ENCODE assay signal across 11 cellular contexts in genomic region chr15:98682992-98683701, GRCh38. TPM values are rescaled to one million over a fixed set of nuclear protein-coding genes. Genes with fewer than 3 reads are reported as not detected.
DNase-seq lines count a peak whose midpoint lies in the region; ATAC-seq, FAIRE-seq and TF ChIP-seq lines count a peak whose summit lies in the region.
"Had no signal": no experiment of that assay in that cellular context is flagged by ENCODE, and none has a peak within 500 bp of the region (broad histone marks: within the 10 kb centered on the region; RNA-seq: fewer than 3 reads in every experiment).

No MANE protein-coding gene starts in this region.

- peak; percentile 12 for DNase-seq in NCI-H2107 treated with DMSO at 0.1 percent for 48 hours (lab: John Stamatoyannopoulos, UW; ENCODE audit: unreplicated experiment)
- no peak for DNase-seq in NCI-H2107 (lab: John Stamatoyannopoulos, UW)
- no peak for DNase-seq in astrocyte (ENCODE audit: low read depth)
- DNase-seq in hepatocyte (ENCODE audit: low spot score) = no peak
- DNase-seq in thyroid gland = peak; percentile 60
- no peak for DNase-seq in activated CD4-positive, alpha-beta T cell treated with anti-CD3 and anti-CD28 coated beads for 4 hours
- no peak for DNase-seq in upper lobe of right lung
- no peak for DNase-seq in stimulated activated naive CD4-positive, alpha-beta T cell treated with Interleukin-2 at 50 U/mL for 16 hours (lab: John Stamatoyannopoulos, UW)
- DNase-seq: KBM-7; naive thymus-derived CD8-positive, alpha-beta T cell had no signal

- no peaks in the 10 kb centered on the region for H3K9me2 ChIP-seq in hepatocyte (replicated peaks; ENCODE audit: insufficient read depth)

- peaks cover 3% of the 10 kb centered on the region for H3K9me3 Mint-ChIP-seq in astrocyte (ENCODE audit: unreplicated experiment)
- H3K9me3 Mint-ChIP-seq: naive thymus-derived CD8-positive, alpha-beta T cell had no signal

- H3K9me3 ChIP-seq in astrocyte (ENCODE audit: insufficient read depth, low read depth, low read length) (no peaks in the 10 kb centered on the region), hepatocyte (ENCODE audit: low read depth) (no peaks in the 10 kb centered on the region), thyroid gland (no peaks in the 10 kb centered on the region), upper lobe of right lung (no peaks in the 10 kb centered on the region)

- peaks cover 8% of the 10 kb centered on the region for H3K36me3 Mint-ChIP-seq in astrocyte (ENCODE audit: low read depth, unreplicated experiment)

- peaks cover 65% of the 10 kb centered on the region for H3K4me1 Mint-ChIP-seq in astrocyte (ENCODE audit: low read depth, unreplicated experiment)

- intact Hi-C loops in thyroid gland (cut with DNase I) (no loop called here), upper lobe of right lung (cut with DNase I) (no loop called here)

- H3K79me2 ChIP-seq in astrocyte (ENCODE audit: insufficient read depth, low read length) (peaks cover 99% of the 10 kb centered on the region), hepatocyte (peaks cover 96% of the 10 kb centered on the region)

- H3K27ac Mint-ChIP-seq in astrocyte (ENCODE audit: unreplicated experiment) = peak overlapping the region; percentile 54

- no peaks in the 10 kb centered on the region for H3K27me3 ChIP-seq in astrocyte (ENCODE audit: insufficient read depth, low read length)
- no peaks in the 10 kb centered on the region for H3K27me3 ChIP-seq in hepatocyte
- H3K27me3 ChIP-seq in thyroid gland = no peaks in the 10 kb centered on the region
- H3K27me3 ChIP-seq in upper lobe of right lung = no peaks in the 10 kb centered on the region

- H3K36me3 ChIP-seq in astrocyte (ENCODE audit: insufficient read depth, low read length) (no peaks in the 10 kb centered on the region), hepatocyte (replicated peaks; ENCODE audit: insufficient read depth, low read depth) (no peaks in the 10 kb centered on the region), thyroid gland (no peaks in the 10 kb centered on the region), upper lobe of right lung (no peaks in the 10 kb centered on the region)

- H4K20me1 ChIP-seq in astrocyte (ENCODE audit: insufficient read depth, low read length) = peaks cover 94% of the 10 kb centered on the region
- H4K20me1 ChIP-seq in hepatocyte (ENCODE audit: insufficient read depth, poor library complexity, severe bottlenecking) = peaks cover 55% of the 10 kb centered on the region

- no peaks in the 10 kb centered on the region for H3K27me3 Mint-ChIP-seq in astrocyte (ENCODE audit: low read depth, unreplicated experiment)
- H3K27me3 Mint-ChIP-seq: naive thymus-derived CD8-positive, alpha-beta T cell had no signal

- no peak overlapping the region for H3K27ac ChIP-seq in astrocyte (ENCODE audit: low read depth, low read length)
- H3K27ac ChIP-seq in hepatocyte = peak overlapping the region; percentile 54
- H3K27ac ChIP-seq in thyroid gland = peak overlapping the region; percentile 60 to 85 (median 68)
- no peak overlapping the region for H3K27ac ChIP-seq in upper lobe of right lung

- peaks cover 6% of the 10 kb centered on the region for H3K4me1 ChIP-seq in astrocyte (ENCODE audit: insufficient read depth, low read length)
- H3K4me1 ChIP-seq in hepatocyte (ENCODE audit: insufficient read depth) = peaks cover 25% of the 10 kb centered on the region
- H3K4me1 ChIP-seq in thyroid gland = peaks cover 50 to 62% of the 10 kb centered on the region in 2 donors
- H3K4me1 ChIP-seq in upper lobe of right lung = peaks cover 23% of the 10 kb centered on the region

- FAIRE-seq in astrocyte (lab: Jason Lieb, UNC) = no peak
- FAIRE-seq: G401.6 had no signal

- TF ChIP-seq CTCF in astrocyte (IDR thresholded peaks at IDR 0.05; ENCODE audit: insufficient read depth, low read depth, low read length) (no peak), hepatocyte (IDR thresholded peaks at IDR 0.05; ENCODE audit: poor library complexity) (no peak), thyroid gland (IDR thresholded peaks at IDR 0.05) (no peak), upper lobe of right lung (IDR thresholded peaks at IDR 0.05) (no peak)

- no peak overlapping the region for H2AFZ ChIP-seq in astrocyte (ENCODE audit: low read depth, low read length)
- no peak overlapping the region for H2AFZ ChIP-seq in hepatocyte

- H3K4me3 ChIP-seq in astrocyte (ENCODE audit: insufficient read depth, low read depth, low read length) = no peak overlapping the region
- no peak overlapping the region for H3K4me3 ChIP-seq in hepatocyte
- no peak overlapping the region for H3K4me3 ChIP-seq in thyroid gland (replicated peaks in 1 of 3)
- H3K4me3 ChIP-seq in upper lobe of right lung = no peak overlapping the region

- no peak overlapping the region for H3K4me2 ChIP-seq in astrocyte (ENCODE audit: low read length)
- H3K4me2 ChIP-seq in hepatocyte = peak overlapping the region; percentile 23

- peak in 1 of 2 donors; percentile 36 for TF ChIP-seq POLR2A in thyroid gland (IDR thresholded peaks at IDR 0.05)

- WGBS in hepatocyte (ENCODE audit: low lambda C conversion rate, missing lambda C conversion rate) = 48% methylated on average over 9 of the region's 9 CpGs
- WGBS in thyroid gland, 2 donors = 30 to 32% methylated on average over 9 of the region's 9 CpGs

- ATAC-seq in upper lobe of right lung = no peak
- ATAC-seq: naive thymus-derived CD8-positive, alpha-beta T cell had no signal

- no peak overlapping the region for H3K9ac ChIP-seq in astrocyte (ENCODE audit: low read length)

- no peak overlapping the region for H3K4me3 Mint-ChIP-seq in astrocyte (ENCODE audit: unreplicated experiment)

RNA-seq across cellular contexts. Expression of gene IGF1R, which starts 34.8 kb away (rescaled TPM):
- 247 and 270 TPM in 2 replicates for total RNA-seq in astrocyte
- total RNA-seq in hepatocyte = 21.7 and 42.9 TPM in 2 replicates
- 10.8 and 14.4 TPM in 2 replicates for polyA plus RNA-seq in hepatocyte
- 100 to 1,000 TPM in 2 of 4 donors, 10 to 100 TPM in 2; 51.5 to 146 (median 89.6) TPM for total RNA-seq in thyroid gland
- total RNA-seq in upper lobe of right lung = 40.0 TPM

Comparison
In these comparisons a context has a peak if more than half of its experiments do, and no peak if none do; other contexts are left out.
1. DNase-seq: peak in NCI-H2107 treated with DMSO at 0.1 percent for 48 hours (single experiment) and thyroid gland (2 of 2); none in NCI-H2107 (single experiment), astrocyte (single experiment), hepatocyte (single experiment), activated CD4-positive, alpha-beta T cell treated with anti-CD3 and anti-CD28 coated beads for 4 hours (0 of 2), upper lobe of right lung (single experiment) and stimulated activated naive CD4-positive, alpha-beta T cell treated with Interleukin-2 at 50 U/mL for 16 hours (single experiment).
2. H3K27ac ChIP-seq: peak in hepatocyte (single experiment) and thyroid gland (3 of 3); none in astrocyte (single experiment) and upper lobe of right lung (single experiment).